19 cellular contexts compared by ENCODE assay signal in the genomic region with DNA sequence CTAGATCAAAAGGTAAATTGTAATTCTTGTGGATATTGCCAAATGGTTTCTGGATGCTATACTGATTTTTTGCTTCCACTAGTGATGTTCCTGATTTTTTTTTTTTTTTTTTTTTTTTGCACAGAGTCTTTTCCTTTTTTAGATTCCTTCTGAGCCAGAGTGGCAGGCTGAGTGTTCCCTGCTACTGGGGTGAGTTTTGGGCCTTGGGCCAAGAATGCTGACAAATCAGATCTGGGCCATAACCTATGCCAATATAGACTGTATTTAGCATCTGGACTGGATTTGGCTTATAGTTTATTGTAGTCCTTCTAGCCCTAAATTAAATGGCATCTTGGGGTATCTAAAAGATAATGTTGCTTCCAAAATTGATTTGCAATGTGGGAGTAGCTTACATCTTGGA.
"Had no signal": no experiment of that assay in that cellular context is flagged by ENCODE, and none has a peak within 500 bp of the region (broad histone marks: within the 10 kb centered on the region; RNA-seq: fewer than 3 reads in every experiment).

No MANE protein-coding gene starts in this region.

- FAIRE-seq: astrocyte, colon, endometrium had no signal

- ATAC-seq: activated naive CD4-positive, alpha-beta T cell treated with anti-CD3 and anti-CD28 coated beads, Interleukin-2, amount 50 U/mL, for 72 hours; heart right ventricle; left ventricle myocardium superior had no signal

- H3K4me3 Mint-ChIP-seq: neural crest cell had no signal

- H3K27ac Mint-ChIP-seq: activated naive CD4-positive, alpha-beta T cell treated with anti-CD3 and anti-CD28 coated beads, Interleukin-2, amount 50 U/mL, for 72 hours; progenitor cell of endocrine pancreas had no signal

- DNase-seq: activated CD4-positive, alpha-beta T cell treated with anti-CD3 and anti-CD28 coated beads for 1 hour; activated CD8-positive, alpha-beta memory T cell treated with anti-CD3 and anti-CD28 coated beads for 24 hours; activated gamma-delta T cell; heart right ventricle; left ventricle myocardium superior; stimulated activated CD4-positive, alpha-beta T cell treated with anti-CD3 and anti-CD28 coated beads, Interleukin-12 subunit alpha, Interleukin-12 subunit beta, amount 100 ng/mL, for 4 hours; stimulated activated CD4-positive, alpha-beta T cell treated with anti-CD3 and anti-CD28 coated beads, Interleukin-1b, Interleukin-23, amount 100 ng/mL, for 48 hours; stimulated activated CD8-positive, alpha-beta memory T cell treated with anti-CD3 and anti-CD28 coated beads, Interleukin-4, amount 100 ng/mL, for 48 hours; stimulated activated naive CD4-positive, alpha-beta T cell; T-helper 2 cell had no signal

- H3K9me3 Mint-ChIP-seq: activated naive CD4-positive, alpha-beta T cell treated with anti-CD3 and anti-CD28 coated beads, Interleukin-2, amount 50 U/mL, for 72 hours; neural crest cell had no signal

- H3K36me3 Mint-ChIP-seq: activated naive CD4-positive, alpha-beta T cell treated with anti-CD3 and anti-CD28 coated beads, Interleukin-2, amount 50 U/mL, for 72 hours had no signal

- H3K27me3 ChIP-seq: adrenal gland, cardiac muscle cell had no signal

- H3K36me3 ChIP-seq: adrenal gland, cardiac muscle cell, heart right ventricle had no signal

- H3K4me3 ChIP-seq: adrenal gland, cardiac muscle cell, heart right ventricle had no signal

- H3K9me3 ChIP-seq: adrenal gland, heart right ventricle had no signal

- H3K27ac ChIP-seq: adrenal gland, heart right ventricle, VCaP had no signal

- H3K4me1 ChIP-seq: adrenal gland, heart right ventricle had no signal
